In genomic region chr12:55934773-55935172, GRCh38 we compare ENCODE assay signal across 1 cellular context.
TF ChIP-seq lines count a peak whose summit lies in the region.

No MANE protein-coding gene starts in this region.

TF ChIP-seq in GM23338, 12 proteins besides CTCF, POLR2A, EP300 and RAD21 (continued from another document):
- TF ChIP-seq REST (IDR thresholded peaks at IDR 0.05; ENCODE audit: unreplicated experiment) (no peak), EZH2phosphoT487 (IDR thresholded peaks at IDR 0.05; ENCODE audit: unreplicated experiment) (no peak), JUNB (IDR thresholded peaks at IDR 0.05; ENCODE audit: unreplicated experiment) (no peak), ZNF114 (CRISPR knock-in tag; IDR thresholded peaks at IDR 0.05) (no peak), ZNF462 (CRISPR knock-in tag; IDR thresholded peaks at IDR 0.05) (no peak), NANOG (IDR thresholded peaks at IDR 0.05; ENCODE audit: borderline replicate concordance) (no peak), EZH2 (IDR thresholded peaks at IDR 0.05; ENCODE audit: low read depth, unreplicated experiment) (no peak), POLR2AphosphoS5 (IDR thresholded peaks at IDR 0.05; ENCODE audit: low read depth) (no peak)
TF ChIP-seq in GM23338: peak in this region for 0.
